11 cellular contexts compared by ENCODE assay signal in the genomic region with DNA sequence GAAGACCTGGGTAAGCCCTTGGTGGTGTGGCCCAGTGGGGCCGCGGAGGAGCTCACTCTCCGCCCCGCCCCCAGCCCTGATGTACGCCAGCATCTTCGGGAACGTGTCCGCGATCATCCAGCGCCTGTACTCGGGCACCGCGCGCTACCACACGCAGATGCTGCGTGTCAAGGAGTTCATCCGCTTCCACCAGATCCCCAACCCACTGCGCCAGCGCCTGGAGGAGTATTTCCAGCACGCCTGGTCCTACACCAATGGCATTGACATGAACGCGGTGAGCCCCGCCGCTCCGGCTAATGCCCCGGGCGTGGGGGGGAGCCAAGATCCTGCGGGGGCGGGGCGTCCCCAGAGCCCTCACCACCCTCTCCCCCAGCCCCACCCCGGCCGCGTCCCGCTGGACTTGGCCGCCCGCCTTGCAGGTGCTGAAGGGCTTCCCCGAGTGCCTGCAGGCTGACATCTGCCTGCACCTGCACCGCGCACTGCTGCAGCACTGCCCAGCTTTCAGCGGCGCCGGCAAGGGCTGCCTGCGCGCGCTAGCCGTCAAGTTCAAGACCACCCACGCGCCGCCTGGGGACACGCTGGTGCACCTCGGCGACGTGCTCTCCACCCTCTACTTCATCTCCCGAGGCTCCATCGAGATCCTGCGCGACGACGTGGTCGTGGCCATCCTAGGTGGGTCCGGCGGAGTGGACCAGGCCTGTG. TPM values are rescaled to one million over a fixed set of nuclear protein-coding genes. Genes with fewer than 3 reads are reported as not detected.
DNase-seq lines count a peak whose midpoint lies in the region; ATAC-seq, FAIRE-seq and TF ChIP-seq lines count a peak whose summit lies in the region.
"Had no signal": no experiment of that assay in that cellular context is flagged by ENCODE, and none has a peak within 500 bp of the region (broad histone marks: within the 10 kb centered on the region; RNA-seq: fewer than 3 reads in every experiment).

No MANE protein-coding gene starts in this region.

- H3K36me3 ChIP-seq in DND-41 (ENCODE audit: insufficient read depth, low read length): no peaks in the 10 kb centered on the region
- H3K36me3 ChIP-seq in astrocyte (ENCODE audit: insufficient read depth, low read length): no peaks in the 10 kb centered on the region
- H3K36me3 ChIP-seq: neutrophil had no signal

- intact Hi-C loops in lower leg skin (cut with DNase I; ENCODE audit: low total_unique reads): no loop called here

- POLR2A ChIA-PET in naive thymus-derived CD8-positive, alpha-beta T cell (lab: Charles Lee): no interaction called here

- 4 to 6% methylated on average over 49 to 53 of the region's 62 CpGs for WGBS in lower leg skin, 2 donors

- H3K9ac ChIP-seq in DND-41 (ENCODE audit: low read depth, low read length) (no peak overlapping the region), astrocyte (ENCODE audit: low read length) (no peak overlapping the region)

- no peak overlapping the region for H2AFZ ChIP-seq in DND-41 (ENCODE audit: low read depth, low read length)
- peak overlapping the region; percentile 47 for H2AFZ ChIP-seq in astrocyte (ENCODE audit: low read depth, low read length)

- H3K27me3 Mint-ChIP-seq in astrocyte (ENCODE audit: low read depth, unreplicated experiment): peaks cover 57% of the 10 kb centered on the region
- peaks cover 14 to 39% (median 35%) of the 10 kb centered on the region in 5 donors for H3K27me3 Mint-ChIP-seq in naive thymus-derived CD8-positive, alpha-beta T cell

- no peaks in the 10 kb centered on the region for H3K4me1 Mint-ChIP-seq in astrocyte (ENCODE audit: low read depth, unreplicated experiment)
- peaks cover 0 to 11% (median 8%) of the 10 kb centered on the region in 4 donors for H3K4me1 Mint-ChIP-seq in naive thymus-derived CD8-positive, alpha-beta T cell

- TF ChIP-seq POLR2A in lower leg skin (IDR thresholded peaks at IDR 0.05): no peak

- FAIRE-seq in astrocyte (lab: Jason Lieb, UNC): no peak

- no peaks in the 10 kb centered on the region for H3K9me3 ChIP-seq in DND-41 (ENCODE audit: insufficient read depth, low read length, severe bottlenecking)
- H3K9me3 ChIP-seq in astrocyte (ENCODE audit: insufficient read depth, low read depth, low read length): no peaks in the 10 kb centered on the region
- H3K9me3 ChIP-seq: neutrophil had no signal

- H3K4me1 ChIP-seq in DND-41 (ENCODE audit: insufficient read depth, low read length): no peaks in the 10 kb centered on the region
- peaks cover 7% of the 10 kb centered on the region for H3K4me1 ChIP-seq in astrocyte (ENCODE audit: insufficient read depth, low read length)

- no peak overlapping the region for H3K4me2 ChIP-seq in DND-41 (ENCODE audit: insufficient read depth, low read length)
- H3K4me2 ChIP-seq in astrocyte (ENCODE audit: low read length): peak overlapping the region; percentile 64

- no peak for TF ChIP-seq CTCF in DND-41 (IDR thresholded peaks at IDR 0.05; ENCODE audit: borderline replicate concordance, extremely low read depth, low read length, poor library complexity, severe bottlenecking)
- no peak for TF ChIP-seq CTCF in astrocyte (IDR thresholded peaks at IDR 0.05; ENCODE audit: insufficient read depth, low read depth, low read length)
- no peak for TF ChIP-seq CTCF in lower leg skin (IDR thresholded peaks at IDR 0.05)

- H3K4me3 Mint-ChIP-seq in astrocyte (ENCODE audit: unreplicated experiment): no peak overlapping the region
- peak overlapping the region in 8 of 10 donors; percentile 26 to 76 (median 60) for H3K4me3 Mint-ChIP-seq in naive thymus-derived CD8-positive, alpha-beta T cell

- H3K4me3 ChIP-seq in DND-41 (ENCODE audit: low read depth in 1 of 2, low read length in 2 of 2) (no peak overlapping the region), astrocyte (ENCODE audit: insufficient read depth, low read depth, low read length) (no peak overlapping the region), lower leg skin (ENCODE audit: low read depth, poor library complexity, severe bottlenecking) (no peak overlapping the region)

- 0 out of 3 replicates have a peak, but pooled peaks have one; percentile 27 for ATAC-seq in DND-41 (ENCODE audit: insufficient read depth, low read depth)
- peak; percentile 50 to 66 for ATAC-seq in naive thymus-derived CD8-positive, alpha-beta T cell
- no peak for ATAC-seq in GM18858 (IDR thresholded peaks at IDR 0.05; ENCODE audit: unreplicated experiment)

- peaks cover 5% of the 10 kb centered on the region for H3K9me3 Mint-ChIP-seq in astrocyte (ENCODE audit: unreplicated experiment)
- peaks cover 0 to 4% (median 0%) of the 10 kb centered on the region in 9 donors for H3K9me3 Mint-ChIP-seq in naive thymus-derived CD8-positive, alpha-beta T cell

- H3K79me2 ChIP-seq in DND-41 (ENCODE audit: insufficient read depth, low read length) (no peaks in the 10 kb centered on the region), astrocyte (ENCODE audit: insufficient read depth, low read length) (no peaks in the 10 kb centered on the region)

- no peak for DNase-seq in DND-41
- peak; percentile 20 for DNase-seq in NCI-H146 treated with DMSO at 0.1 percent for 48 hours (lab: John Stamatoyannopoulos, UW; ENCODE audit: unreplicated experiment)
- no peak for DNase-seq in astrocyte (ENCODE audit: low read depth)
- peak in 1 of 10 donors; percentile 8 for DNase-seq in naive thymus-derived CD8-positive, alpha-beta T cell
- no peak for DNase-seq in lower leg skin (ENCODE audit: low spot score in 2 of 2)
- no peak for DNase-seq in globus pallidus (ENCODE audit: low spot score)
- DNase-seq in glomerular visceral epithelial cell (ENCODE audit: extremely low spot score): no peak
- DNase-seq: NCI-H1930 had no signal

- H3K36me3 Mint-ChIP-seq in astrocyte (ENCODE audit: low read depth, unreplicated experiment): no peaks in the 10 kb centered on the region
- no peaks in the 10 kb centered on the region for H3K36me3 Mint-ChIP-seq in naive thymus-derived CD8-positive, alpha-beta T cell

- H3K27ac ChIP-seq in DND-41 (ENCODE audit: low read length) (no peak overlapping the region), astrocyte (ENCODE audit: low read depth, low read length) (no peak overlapping the region)
- H3K27ac ChIP-seq: neutrophil had no signal

- H4K20me1 ChIP-seq in DND-41 (ENCODE audit: insufficient read depth, low read length) (no peaks in the 10 kb centered on the region; the same call in 1 of the 2 replicates), astrocyte (ENCODE audit: insufficient read depth, low read length) (no peaks in the 10 kb centered on the region)

- peaks cover 3% of the 10 kb centered on the region for H3K27me3 ChIP-seq in DND-41 (ENCODE audit: insufficient read depth, low read length, poor library complexity)
- peaks cover 29% of the 10 kb centered on the region for H3K27me3 ChIP-seq in astrocyte (ENCODE audit: insufficient read depth, low read length)

- no peak overlapping the region for H3K27ac Mint-ChIP-seq in astrocyte (ENCODE audit: unreplicated experiment)
- H3K27ac Mint-ChIP-seq in naive thymus-derived CD8-positive, alpha-beta T cell: no peak overlapping the region

RNA-seq across cellular contexts. Expression of a gene that starts 12.1 kb away (rescaled TPM):
- total RNA-seq in astrocyte: 83.9 and 84.2 TPM in 2 replicates
- 10 to 100 TPM; 70.4 to 76.0 TPM for total RNA-seq in naive thymus-derived CD8-positive, alpha-beta T cell
- 10 to 100 TPM; 57.8 to 77.5 (median 75.6) TPM for polyA plus RNA-seq in naive thymus-derived CD8-positive, alpha-beta T cell
- total RNA-seq in lower leg skin: 10 to 100 TPM; 23.8 to 33.0 (median 25.4) TPM

RNA-seq across cellular contexts. Expression of a gene that starts 15.0 kb away (rescaled TPM):
- total RNA-seq in astrocyte (not detected in 2 replicates), lower leg skin (under 1 TPM in 2 of 4 donors, not detected in 2; 0.08 to 0.29 TPM)
- total RNA-seq in naive thymus-derived CD8-positive, alpha-beta T cell: not detected
- not detected for polyA plus RNA-seq in naive thymus-derived CD8-positive, alpha-beta T cell
- total RNA-seq: T-helper 1 cell treated with Interleukin-12 subunit alpha and Interleukin-12 subunit beta and Interleukin-4 antibody, amounts not matched to agents 30 ng/mL and 1 ng/mL, for 36 hours had no signal
